ENCODE assay signal across 10 cellular contexts in the genomic region with DNA sequence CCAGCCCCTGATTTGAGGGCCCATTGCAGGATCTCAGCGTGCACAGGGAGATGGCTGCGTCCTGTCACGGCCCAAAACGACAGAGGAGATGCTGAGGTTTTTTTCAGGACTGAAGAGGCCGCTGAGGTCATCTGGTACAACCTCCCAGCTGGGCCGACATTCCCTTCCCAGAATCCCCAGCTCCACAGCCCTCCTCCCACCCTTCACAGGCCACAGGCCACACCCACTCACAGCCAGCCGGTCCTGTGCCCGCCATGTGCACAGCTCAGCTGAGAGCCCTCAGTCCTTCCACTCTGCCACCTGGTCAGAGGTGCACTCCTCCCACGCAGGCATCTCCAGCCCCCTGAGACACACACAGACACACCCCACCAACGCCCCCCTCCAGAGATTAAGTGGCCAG. TPM values are rescaled to one million over a fixed set of nuclear protein-coding genes. Genes with fewer than 3 reads are reported as not detected.
"Had no signal": no experiment of that assay in that cellular context is flagged by ENCODE, and none has a peak within 500 bp of the region (broad histone marks: within the 10 kb centered on the region; RNA-seq: fewer than 3 reads in every experiment).

No MANE protein-coding gene starts in this region.

RNA-seq across cellular contexts. Expression of a gene that starts 11.6 kb away (rescaled TPM):
- total RNA-seq: HepG2, LHCN-M2, MCF 10A, OCI-LY7, PC-3, Peyer's patch, RPMI7951 had no signal
- polyA plus RNA-seq: HepG2, IgD-negative memory B cell had no signal

RNA-seq across cellular contexts. Expression of a gene that starts 22.7 kb away (rescaled TPM):
- total RNA-seq: HepG2, LHCN-M2, MCF 10A, OCI-LY7, PC-3, Peyer's patch, RPMI7951, SK-MEL-5 had no signal
- polyA plus RNA-seq: HepG2, IgD-negative memory B cell, SK-N-SH had no signal

RNA-seq across cellular contexts. Expression of a gene that starts 56.8 kb away (rescaled TPM):
- total RNA-seq: HepG2, LHCN-M2, MCF 10A, OCI-LY7, PC-3, Peyer's patch, RPMI7951, SK-MEL-5 had no signal
- polyA plus RNA-seq: HepG2, IgD-negative memory B cell, SK-N-SH had no signal
